1 cellular context compared by ENCODE assay signal in the genomic region with DNA sequence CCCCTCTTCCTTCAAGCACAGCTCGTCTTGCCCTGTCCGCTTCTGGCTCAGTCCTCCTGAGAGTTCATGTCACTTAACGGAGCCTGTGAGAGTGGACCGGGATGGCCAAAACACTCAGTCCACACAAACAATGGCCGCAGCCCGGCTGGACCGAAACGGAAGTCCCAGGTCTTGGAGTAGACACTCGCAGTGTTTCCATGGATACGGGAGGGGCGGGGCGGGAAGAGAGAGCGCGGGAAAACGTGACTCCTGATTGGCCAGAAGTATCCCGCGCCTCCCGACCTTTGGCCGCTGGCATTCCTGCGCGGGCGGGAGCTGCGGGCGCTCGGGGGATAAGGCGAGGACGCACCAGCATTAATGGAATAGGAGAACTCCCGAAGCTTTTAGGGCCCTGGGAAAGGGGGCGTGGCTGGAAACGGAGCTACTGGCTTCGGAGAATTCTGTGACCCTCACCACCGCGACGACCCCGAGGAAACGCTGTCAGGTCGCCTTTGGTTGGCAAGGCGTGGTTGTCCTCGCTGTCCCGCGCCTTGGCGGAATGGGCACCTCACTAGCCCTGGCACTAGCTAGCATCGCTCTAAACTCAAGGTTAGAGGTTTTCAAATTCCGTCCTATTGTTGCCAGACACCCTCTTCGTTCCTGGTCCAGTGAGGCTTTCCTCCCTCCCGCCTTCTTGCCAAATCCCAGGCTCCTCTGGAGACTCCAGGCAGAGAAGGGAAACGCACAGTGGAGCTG.
TF ChIP-seq lines count a peak whose summit lies in the region.

A gene with protein sequence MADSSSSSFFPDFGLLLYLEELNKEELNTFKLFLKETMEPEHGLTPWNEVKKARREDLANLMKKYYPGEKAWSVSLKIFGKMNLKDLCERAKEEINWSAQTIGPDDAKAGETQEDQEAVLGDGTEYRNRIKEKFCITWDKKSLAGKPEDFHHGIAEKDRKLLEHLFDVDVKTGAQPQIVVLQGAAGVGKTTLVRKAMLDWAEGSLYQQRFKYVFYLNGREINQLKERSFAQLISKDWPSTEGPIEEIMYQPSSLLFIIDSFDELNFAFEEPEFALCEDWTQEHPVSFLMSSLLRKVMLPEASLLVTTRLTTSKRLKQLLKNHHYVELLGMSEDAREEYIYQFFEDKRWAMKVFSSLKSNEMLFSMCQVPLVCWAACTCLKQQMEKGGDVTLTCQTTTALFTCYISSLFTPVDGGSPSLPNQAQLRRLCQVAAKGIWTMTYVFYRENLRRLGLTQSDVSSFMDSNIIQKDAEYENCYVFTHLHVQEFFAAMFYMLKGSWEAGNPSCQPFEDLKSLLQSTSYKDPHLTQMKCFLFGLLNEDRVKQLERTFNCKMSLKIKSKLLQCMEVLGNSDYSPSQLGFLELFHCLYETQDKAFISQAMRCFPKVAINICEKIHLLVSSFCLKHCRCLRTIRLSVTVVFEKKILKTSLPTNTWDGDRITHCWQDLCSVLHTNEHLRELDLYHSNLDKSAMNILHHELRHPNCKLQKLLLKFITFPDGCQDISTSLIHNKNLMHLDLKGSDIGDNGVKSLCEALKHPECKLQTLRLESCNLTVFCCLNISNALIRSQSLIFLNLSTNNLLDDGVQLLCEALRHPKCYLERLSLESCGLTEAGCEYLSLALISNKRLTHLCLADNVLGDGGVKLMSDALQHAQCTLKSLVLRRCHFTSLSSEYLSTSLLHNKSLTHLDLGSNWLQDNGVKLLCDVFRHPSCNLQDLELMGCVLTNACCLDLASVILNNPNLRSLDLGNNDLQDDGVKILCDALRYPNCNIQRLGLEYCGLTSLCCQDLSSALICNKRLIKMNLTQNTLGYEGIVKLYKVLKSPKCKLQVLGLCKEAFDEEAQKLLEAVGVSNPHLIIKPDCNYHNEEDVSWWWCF (plus strand): TSS at position 297 of the 735 bp plus-strand sequence. CDS start 18,108 bp downstream, outside the sequence.
A gene (minus strand): TSS at position 164 of the 735 bp plus-strand sequence. CDS start 17,511 bp downstream, outside the sequence.

TF ChIP-seq in HepG2, 621 proteins besides CTCF, POLR2A, EP300 and RAD21 (continued from another document and continues in another):
- TF ChIP-seq KDM5A (IDR thresholded peaks at IDR 0.05; ENCODE audit: borderline replicate concordance, low read length), result no peak
- no peak for TF ChIP-seq ZNF619 (CRISPR knock-in tag; IDR thresholded peaks at IDR 0.05)
- TF ChIP-seq GATAD1 (CRISPR knock-in tag; IDR thresholded peaks at IDR 0.05), result peak; percentile 57
- TF ChIP-seq ZNF83 (CRISPR knock-in tag; IDR thresholded peaks at IDR 0.05; ENCODE audit: borderline replicate concordance), result no peak
- TF ChIP-seq ETV6 (CRISPR knock-in tag; conservative IDR thresholded peaks at IDR 0.05), result no peak
- TF ChIP-seq POLR2G (IDR thresholded peaks at IDR 0.05; ENCODE audit: low read depth, low read length), result peak; percentile 63
- no peak for TF ChIP-seq RBM22 (optimal IDR thresholded peaks at IDR 0.05; ENCODE audit: low read length)
- TF ChIP-seq ZNF282 (IDR thresholded peaks at IDR 0.05; ENCODE audit: partially characterized antibody), result no peak
- TF ChIP-seq CCDC6 (CRISPR knock-in tag; IDR thresholded peaks at IDR 0.05), result no peak
- no peak for TF ChIP-seq ELF4 (CRISPR knock-in tag; IDR thresholded peaks at IDR 0.05; ENCODE audit: borderline replicate concordance)
- TF ChIP-seq, protein P1, sequence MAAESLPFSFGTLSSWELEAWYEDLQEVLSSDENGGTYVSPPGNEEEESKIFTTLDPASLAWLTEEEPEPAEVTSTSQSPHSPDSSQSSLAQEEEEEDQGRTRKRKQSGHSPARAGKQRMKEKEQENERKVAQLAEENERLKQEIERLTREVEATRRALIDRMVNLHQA (CRISPR knock-in tag; IDR thresholded peaks at IDR 0.05), result no peak
- no peak for TF ChIP-seq AGO2 (optimal IDR thresholded peaks at IDR 0.05; ENCODE audit: low read depth, low read length)
- TF ChIP-seq NFKB2 (CRISPR knock-in tag; IDR thresholded peaks at IDR 0.05; ENCODE audit: borderline replicate concordance), result peak; percentile 77; the same call in 1 of the 2 replicates
- TF ChIP-seq, protein P2, sequence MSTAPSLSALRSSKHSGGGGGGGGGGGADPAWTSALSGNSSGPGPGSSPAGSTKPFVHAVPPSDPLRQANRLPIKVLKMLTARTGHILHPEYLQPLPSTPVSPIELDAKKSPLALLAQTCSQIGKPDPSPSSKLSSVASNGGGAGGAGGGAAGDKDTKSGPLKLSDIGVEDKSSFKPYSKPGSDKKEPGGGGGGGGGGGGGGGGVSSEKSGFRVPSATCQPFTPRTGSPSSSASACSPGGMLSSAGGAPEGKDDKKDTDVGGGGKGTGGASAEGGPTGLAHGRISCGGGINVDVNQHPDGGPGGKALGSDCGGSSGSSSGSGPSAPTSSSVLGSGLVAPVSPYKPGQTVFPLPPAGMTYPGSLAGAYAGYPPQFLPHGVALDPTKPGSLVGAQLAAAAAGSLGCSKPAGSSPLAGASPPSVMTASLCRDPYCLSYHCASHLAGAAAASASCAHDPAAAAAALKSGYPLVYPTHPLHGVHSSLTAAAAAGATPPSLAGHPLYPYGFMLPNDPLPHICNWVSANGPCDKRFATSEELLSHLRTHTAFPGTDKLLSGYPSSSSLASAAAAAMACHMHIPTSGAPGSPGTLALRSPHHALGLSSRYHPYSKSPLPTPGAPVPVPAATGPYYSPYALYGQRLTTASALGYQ (CRISPR knock-in tag; IDR thresholded peaks at IDR 0.05), result no peak
- TF ChIP-seq ZNF563 (CRISPR knock-in tag; IDR thresholded peaks at IDR 0.05), result no peak
- TF ChIP-seq, protein P3, sequence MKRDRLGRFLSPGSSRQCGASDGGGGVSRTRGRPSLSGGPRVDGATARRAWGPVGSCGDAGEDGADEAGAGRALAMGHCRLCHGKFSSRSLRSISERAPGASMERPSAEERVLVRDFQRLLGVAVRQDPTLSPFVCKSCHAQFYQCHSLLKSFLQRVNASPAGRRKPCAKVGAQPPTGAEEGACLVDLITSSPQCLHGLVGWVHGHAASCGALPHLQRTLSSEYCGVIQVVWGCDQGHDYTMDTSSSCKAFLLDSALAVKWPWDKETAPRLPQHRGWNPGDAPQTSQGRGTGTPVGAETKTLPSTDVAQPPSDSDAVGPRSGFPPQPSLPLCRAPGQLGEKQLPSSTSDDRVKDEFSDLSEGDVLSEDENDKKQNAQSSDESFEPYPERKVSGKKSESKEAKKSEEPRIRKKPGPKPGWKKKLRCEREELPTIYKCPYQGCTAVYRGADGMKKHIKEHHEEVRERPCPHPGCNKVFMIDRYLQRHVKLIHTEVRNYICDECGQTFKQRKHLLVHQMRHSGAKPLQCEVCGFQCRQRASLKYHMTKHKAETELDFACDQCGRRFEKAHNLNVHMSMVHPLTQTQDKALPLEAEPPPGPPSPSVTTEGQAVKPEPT (CRISPR knock-in tag; IDR thresholded peaks at IDR 0.05; ENCODE audit: low read depth), result no peak
- TF ChIP-seq, protein P4, sequence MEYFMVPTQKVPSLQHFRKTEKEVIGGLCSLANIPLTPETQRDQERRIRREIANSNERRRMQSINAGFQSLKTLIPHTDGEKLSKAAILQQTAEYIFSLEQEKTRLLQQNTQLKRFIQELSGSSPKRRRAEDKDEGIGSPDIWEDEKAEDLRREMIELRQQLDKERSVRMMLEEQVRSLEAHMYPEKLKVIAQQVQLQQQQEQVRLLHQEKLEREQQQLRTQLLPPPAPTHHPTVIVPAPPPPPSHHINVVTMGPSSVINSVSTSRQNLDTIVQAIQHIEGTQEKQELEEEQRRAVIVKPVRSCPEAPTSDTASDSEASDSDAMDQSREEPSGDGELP (IDR thresholded peaks at IDR 0.05; ENCODE audit: borderline replicate concordance, low read depth), result no peak
- no peak for TF ChIP-seq ADNP (CRISPR knock-in tag; IDR thresholded peaks at IDR 0.05)
- TF ChIP-seq KAT8 (CRISPR knock-in tag; IDR thresholded peaks at IDR 0.05), result no peak
- TF ChIP-seq, protein P5, sequence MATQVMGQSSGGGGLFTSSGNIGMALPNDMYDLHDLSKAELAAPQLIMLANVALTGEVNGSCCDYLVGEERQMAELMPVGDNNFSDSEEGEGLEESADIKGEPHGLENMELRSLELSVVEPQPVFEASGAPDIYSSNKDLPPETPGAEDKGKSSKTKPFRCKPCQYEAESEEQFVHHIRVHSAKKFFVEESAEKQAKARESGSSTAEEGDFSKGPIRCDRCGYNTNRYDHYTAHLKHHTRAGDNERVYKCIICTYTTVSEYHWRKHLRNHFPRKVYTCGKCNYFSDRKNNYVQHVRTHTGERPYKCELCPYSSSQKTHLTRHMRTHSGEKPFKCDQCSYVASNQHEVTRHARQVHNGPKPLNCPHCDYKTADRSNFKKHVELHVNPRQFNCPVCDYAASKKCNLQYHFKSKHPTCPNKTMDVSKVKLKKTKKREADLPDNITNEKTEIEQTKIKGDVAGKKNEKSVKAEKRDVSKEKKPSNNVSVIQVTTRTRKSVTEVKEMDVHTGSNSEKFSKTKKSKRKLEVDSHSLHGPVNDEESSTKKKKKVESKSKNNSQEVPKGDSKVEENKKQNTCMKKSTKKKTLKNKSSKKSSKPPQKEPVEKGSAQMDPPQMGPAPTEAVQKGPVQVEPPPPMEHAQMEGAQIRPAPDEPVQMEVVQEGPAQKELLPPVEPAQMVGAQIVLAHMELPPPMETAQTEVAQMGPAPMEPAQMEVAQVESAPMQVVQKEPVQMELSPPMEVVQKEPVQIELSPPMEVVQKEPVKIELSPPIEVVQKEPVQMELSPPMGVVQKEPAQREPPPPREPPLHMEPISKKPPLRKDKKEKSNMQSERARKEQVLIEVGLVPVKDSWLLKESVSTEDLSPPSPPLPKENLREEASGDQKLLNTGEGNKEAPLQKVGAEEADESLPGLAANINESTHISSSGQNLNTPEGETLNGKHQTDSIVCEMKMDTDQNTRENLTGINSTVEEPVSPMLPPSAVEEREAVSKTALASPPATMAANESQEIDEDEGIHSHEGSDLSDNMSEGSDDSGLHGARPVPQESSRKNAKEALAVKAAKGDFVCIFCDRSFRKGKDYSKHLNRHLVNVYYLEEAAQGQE (IDR thresholded peaks at IDR 0.05; ENCODE audit: borderline replicate concordance in 1 of 2, low read depth in 1 of 2, low read length in 2 of 2), result no peak
- TF ChIP-seq, protein P6, sequence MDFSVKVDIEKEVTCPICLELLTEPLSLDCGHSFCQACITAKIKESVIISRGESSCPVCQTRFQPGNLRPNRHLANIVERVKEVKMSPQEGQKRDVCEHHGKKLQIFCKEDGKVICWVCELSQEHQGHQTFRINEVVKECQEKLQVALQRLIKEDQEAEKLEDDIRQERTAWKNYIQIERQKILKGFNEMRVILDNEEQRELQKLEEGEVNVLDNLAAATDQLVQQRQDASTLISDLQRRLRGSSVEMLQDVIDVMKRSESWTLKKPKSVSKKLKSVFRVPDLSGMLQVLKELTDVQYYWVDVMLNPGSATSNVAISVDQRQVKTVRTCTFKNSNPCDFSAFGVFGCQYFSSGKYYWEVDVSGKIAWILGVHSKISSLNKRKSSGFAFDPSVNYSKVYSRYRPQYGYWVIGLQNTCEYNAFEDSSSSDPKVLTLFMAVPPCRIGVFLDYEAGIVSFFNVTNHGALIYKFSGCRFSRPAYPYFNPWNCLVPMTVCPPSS (IDR thresholded peaks at IDR 0.05), result no peak
- TF ChIP-seq TBL1XR1 (IDR thresholded peaks at IDR 0.05; ENCODE audit: borderline replicate concordance, low read length, partially characterized antibody), result no peak
- no peak for TF ChIP-seq ZSCAN29 (CRISPR knock-in tag; conservative IDR thresholded peaks at IDR 0.05)
- TF ChIP-seq, protein P7, sequence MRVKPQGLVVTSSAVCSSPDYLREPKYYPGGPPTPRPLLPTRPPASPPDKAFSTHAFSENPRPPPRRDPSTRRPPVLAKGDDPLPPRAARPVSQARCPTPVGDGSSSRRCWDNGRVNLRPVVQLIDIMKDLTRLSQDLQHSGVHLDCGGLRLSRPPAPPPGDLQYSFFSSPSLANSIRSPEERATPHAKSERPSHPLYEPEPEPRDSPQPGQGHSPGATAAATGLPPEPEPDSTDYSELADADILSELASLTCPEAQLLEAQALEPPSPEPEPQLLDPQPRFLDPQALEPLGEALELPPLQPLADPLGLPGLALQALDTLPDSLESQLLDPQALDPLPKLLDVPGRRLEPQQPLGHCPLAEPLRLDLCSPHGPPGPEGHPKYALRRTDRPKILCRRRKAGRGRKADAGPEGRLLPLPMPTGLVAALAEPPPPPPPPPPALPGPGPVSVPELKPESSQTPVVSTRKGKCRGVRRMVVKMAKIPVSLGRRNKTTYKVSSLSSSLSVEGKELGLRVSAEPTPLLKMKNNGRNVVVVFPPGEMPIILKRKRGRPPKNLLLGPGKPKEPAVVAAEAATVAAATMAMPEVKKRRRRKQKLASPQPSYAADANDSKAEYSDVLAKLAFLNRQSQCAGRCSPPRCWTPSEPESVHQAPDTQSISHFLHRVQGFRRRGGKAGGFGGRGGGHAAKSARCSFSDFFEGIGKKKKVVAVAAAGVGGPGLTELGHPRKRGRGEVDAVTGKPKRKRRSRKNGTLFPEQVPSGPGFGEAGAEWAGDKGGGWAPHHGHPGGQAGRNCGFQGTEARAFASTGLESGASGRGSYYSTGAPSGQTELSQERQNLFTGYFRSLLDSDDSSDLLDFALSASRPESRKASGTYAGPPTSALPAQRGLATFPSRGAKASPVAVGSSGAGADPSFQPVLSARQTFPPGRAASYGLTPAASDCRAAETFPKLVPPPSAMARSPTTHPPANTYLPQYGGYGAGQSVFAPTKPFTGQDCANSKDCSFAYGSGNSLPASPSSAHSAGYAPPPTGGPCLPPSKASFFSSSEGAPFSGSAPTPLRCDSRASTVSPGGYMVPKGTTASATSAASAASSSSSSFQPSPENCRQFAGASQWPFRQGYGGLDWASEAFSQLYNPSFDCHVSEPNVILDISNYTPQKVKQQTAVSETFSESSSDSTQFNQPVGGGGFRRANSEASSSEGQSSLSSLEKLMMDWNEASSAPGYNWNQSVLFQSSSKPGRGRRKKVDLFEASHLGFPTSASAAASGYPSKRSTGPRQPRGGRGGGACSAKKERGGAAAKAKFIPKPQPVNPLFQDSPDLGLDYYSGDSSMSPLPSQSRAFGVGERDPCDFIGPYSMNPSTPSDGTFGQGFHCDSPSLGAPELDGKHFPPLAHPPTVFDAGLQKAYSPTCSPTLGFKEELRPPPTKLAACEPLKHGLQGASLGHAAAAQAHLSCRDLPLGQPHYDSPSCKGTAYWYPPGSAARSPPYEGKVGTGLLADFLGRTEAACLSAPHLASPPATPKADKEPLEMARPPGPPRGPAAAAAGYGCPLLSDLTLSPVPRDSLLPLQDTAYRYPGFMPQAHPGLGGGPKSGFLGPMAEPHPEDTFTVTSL (CRISPR knock-in tag; IDR thresholded peaks at IDR 0.05; ENCODE audit: borderline replicate concordance), result peak; percentile 46; the same call in 1 of the 2 replicates
- no peak for TF ChIP-seq ZNF180 (CRISPR knock-in tag; IDR thresholded peaks at IDR 0.05; ENCODE audit: borderline replicate concordance, low read depth)
- TF ChIP-seq ZNF577 (CRISPR knock-in tag; IDR thresholded peaks at IDR 0.05; ENCODE audit: borderline replicate concordance, low read depth), result no peak
- TF ChIP-seq U2AF1 (optimal IDR thresholded peaks at IDR 0.05; ENCODE audit: low read depth, low read length), result no peak
- TF ChIP-seq SOX5 (CRISPR knock-in tag; IDR thresholded peaks at IDR 0.05; ENCODE audit: borderline replicate concordance), result no peak
- TF ChIP-seq, protein P8, sequence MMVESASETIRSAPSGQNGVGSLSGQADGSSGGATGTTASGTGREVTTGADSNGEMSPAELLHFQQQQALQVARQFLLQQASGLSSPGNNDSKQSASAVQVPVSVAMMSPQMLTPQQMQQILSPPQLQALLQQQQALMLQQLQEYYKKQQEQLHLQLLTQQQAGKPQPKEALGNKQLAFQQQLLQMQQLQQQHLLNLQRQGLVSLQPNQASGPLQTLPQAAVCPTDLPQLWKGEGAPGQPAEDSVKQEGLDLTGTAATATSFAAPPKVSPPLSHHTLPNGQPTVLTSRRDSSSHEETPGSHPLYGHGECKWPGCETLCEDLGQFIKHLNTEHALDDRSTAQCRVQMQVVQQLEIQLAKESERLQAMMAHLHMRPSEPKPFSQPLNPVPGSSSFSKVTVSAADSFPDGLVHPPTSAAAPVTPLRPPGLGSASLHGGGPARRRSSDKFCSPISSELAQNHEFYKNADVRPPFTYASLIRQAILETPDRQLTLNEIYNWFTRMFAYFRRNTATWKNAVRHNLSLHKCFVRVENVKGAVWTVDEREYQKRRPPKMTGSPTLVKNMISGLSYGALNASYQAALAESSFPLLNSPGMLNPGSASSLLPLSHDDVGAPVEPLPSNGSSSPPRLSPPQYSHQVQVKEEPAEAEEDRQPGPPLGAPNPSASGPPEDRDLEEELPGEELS (CRISPR knock-in tag; IDR thresholded peaks at IDR 0.05), result 0 out of 2 replicates have a peak, but pooled peaks have one; percentile 37
- no peak for TF ChIP-seq NFE2L2 (IDR thresholded peaks at IDR 0.05; ENCODE audit: low read length)
